Comparison of ENCODE assay signal across 7 cellular contexts in genomic region chr5:10355071-10355889, GRCh38. TPM values are rescaled to one million over a fixed set of nuclear protein-coding genes. Genes with fewer than 3 reads are reported as not detected.
A peak's percentile ranks its signal among the peaks of the same experiment; 100 is the strongest.
DNase-seq lines count a peak whose midpoint lies in the region; ATAC-seq and TF ChIP-seq lines count a peak whose summit lies in the region.

No MANE protein-coding gene starts in this region.

- H3K9me3 Mint-ChIP-seq in endodermal cell, result no peaks in the 10 kb centered on the region

- peak overlapping the region; percentile 96 for H3K9ac ChIP-seq in endodermal cell (ENCODE audit: extremely low read depth, low read length, poor library complexity, severe bottlenecking)

- no peaks in the 10 kb centered on the region for H3K27me3 Mint-ChIP-seq in endodermal cell (ENCODE audit: insufficient read depth)

- H3K27me3 ChIP-seq in endodermal cell (ENCODE audit: control insufficient read depth, insufficient read depth, low read length, poor library complexity, severe bottlenecking) (no peaks in the 10 kb centered on the region), osteoblast (ENCODE audit: insufficient read depth, low read length) (no peaks in the 10 kb centered on the region)

- H3K79me2 ChIP-seq in osteoblast (ENCODE audit: insufficient read depth, low read length), result peaks cover 71% of the 10 kb centered on the region

- peak overlapping the region; percentile 95 for H3K4me3 Mint-ChIP-seq in endodermal cell

- peak overlapping the region; percentile 88 for H3K4me2 ChIP-seq in osteoblast (ENCODE audit: insufficient read depth, low read length)

- TF ChIP-seq CTCF in endodermal cell (conservative IDR thresholded peaks at IDR 0.05) (no peak), osteoblast (IDR thresholded peaks at IDR 0.05; ENCODE audit: extremely low read depth, low read depth, low read length) (no peak)

- ATAC-seq in HG03066 (IDR thresholded peaks at IDR 0.05; ENCODE audit: low read depth, unreplicated experiment), result peak; percentile 15
- no peak for ATAC-seq in HG03469 (IDR thresholded peaks at IDR 0.05; ENCODE audit: unreplicated experiment)

- H3K36me3 ChIP-seq in endodermal cell (ENCODE audit: control insufficient read depth, insufficient read depth, low read length) (peaks cover 6% of the 10 kb centered on the region), osteoblast (ENCODE audit: insufficient read depth, low read length) (no peaks in the 10 kb centered on the region)

- H3K27ac ChIP-seq in endodermal cell (ENCODE audit: low read depth, low read length) (no peak overlapping the region), osteoblast (ENCODE audit: low read depth, low read length) (peak overlapping the region; percentile 95)

- 60 to 67% methylated on average over 6 to 16 of the region's 16 CpGs for WGBS in endodermal cell (ENCODE audit: insufficient coverage in 1 of 2, insufficient read length in 1 of 2), 2 experiments

- no peak overlapping the region for H3K27ac Mint-ChIP-seq in endodermal cell

- peaks cover 5% of the 10 kb centered on the region for H3K36me3 Mint-ChIP-seq in endodermal cell (ENCODE audit: low read depth)

- H3K4me1 ChIP-seq in endodermal cell (ENCODE audit: control insufficient read depth, insufficient read depth, low read length) (peaks cover 10% of the 10 kb centered on the region), osteoblast (ENCODE audit: insufficient read depth, low read length) (peaks cover 29% of the 10 kb centered on the region)

- H4K20me1 ChIP-seq in osteoblast (ENCODE audit: insufficient read depth, low read length), result peaks cover 43% of the 10 kb centered on the region

- H3K9me3 ChIP-seq in endodermal cell (ENCODE audit: control insufficient read depth, low read length), result no peaks in the 10 kb centered on the region
- H3K9me3 ChIP-seq in osteoblast (ENCODE audit: low read depth, low read length), result no peaks in the 10 kb centered on the region

- H2AFZ ChIP-seq in osteoblast (ENCODE audit: low read length), result no peak overlapping the region

- H3K4me3 ChIP-seq in endodermal cell (ENCODE audit: low read length) (peak overlapping the region; percentile 99), osteoblast (ENCODE audit: insufficient read depth, low read length) (peak overlapping the region; percentile 95)

- DNase-seq in GF-D8 (lab: John Stamatoyannopoulos, UW), result peak; percentile 14
- DNase-seq in RPMI8226, result peak; percentile 81
- no peak for DNase-seq in endodermal cell
- no peak for DNase-seq in osteoblast (ENCODE audit: insufficient read length, low spot score, missing footprints)
- no peak for DNase-seq in GDM1 (lab: John Stamatoyannopoulos, UW)

- peaks cover 35% of the 10 kb centered on the region for H3K4me1 Mint-ChIP-seq in endodermal cell

RNA-seq across cellular contexts. Expression of gene MARCHF6, which starts 1.8 kb away (rescaled TPM):
- total RNA-seq in endodermal cell (100 to 1,000 TPM; 149 to 150 TPM), osteoblast (53.9 and 64.8 TPM in 2 replicates)
- polyA plus RNA-seq in endodermal cell (2013, experiment 1 of 2), result 146 TPM
- 126 TPM for polyA plus RNA-seq in endodermal cell (2013, experiment 2 of 2)

RNA-seq across cellular contexts. Expression of gene CMBL, which starts 47.6 kb away (rescaled TPM):
- total RNA-seq in endodermal cell, result 10 to 100 TPM; 10.4 to 20.5 TPM
- polyA plus RNA-seq in endodermal cell (2013, experiment 1 of 2), result 34.9 TPM
- 26.8 TPM for polyA plus RNA-seq in endodermal cell (2013, experiment 2 of 2)
- 9.0 and 13.8 TPM in 2 replicates for total RNA-seq in osteoblast

Comparison
In these comparisons a context has a peak if more than half of its experiments do, and no peak if none do; other contexts are left out.
1. DNase-seq: peak in GF-D8 (single experiment) and RPMI8226 (single experiment); none in endodermal cell (single experiment), osteoblast (single experiment) and GDM1 (single experiment).